ENCODE assay signal across 18 cellular contexts in the genomic region with DNA sequence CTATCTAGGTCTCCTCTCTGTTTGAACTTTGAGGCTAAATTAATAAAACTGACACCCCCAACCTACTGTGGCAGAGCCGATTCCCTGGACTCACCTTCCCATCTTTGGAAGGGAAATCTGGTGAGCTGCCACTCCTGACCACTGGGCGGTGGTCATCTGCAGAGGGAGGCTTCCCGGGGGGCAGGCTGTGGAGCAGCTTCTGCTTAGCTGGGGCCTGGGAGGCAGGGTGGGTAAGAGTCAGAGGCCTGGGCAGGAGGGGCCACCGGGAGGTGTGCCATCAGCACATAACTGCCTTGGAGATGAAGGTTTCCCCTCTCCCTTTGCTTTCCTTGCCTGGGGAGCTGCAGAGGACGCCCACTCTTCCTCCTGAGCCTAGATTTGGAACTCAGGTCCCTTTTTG. TPM values are rescaled to one million over a fixed set of nuclear protein-coding genes. Genes with fewer than 3 reads are reported as not detected.
DNase-seq lines count a peak whose midpoint lies in the region; ATAC-seq and TF ChIP-seq lines count a peak whose summit lies in the region.
"Had no signal": no experiment of that assay in that cellular context is flagged by ENCODE, and none has a peak within 500 bp of the region (broad histone marks: within the 10 kb centered on the region; RNA-seq: fewer than 3 reads in every experiment).

No MANE protein-coding gene starts in this region.

- ATAC-seq in Right ventricle myocardium inferior (no peak), left ventricle myocardium superior (no peak), HG03025 (IDR thresholded peaks at IDR 0.05; ENCODE audit: low FRiP score, unreplicated experiment) (no peak)
- ATAC-seq in CD4-positive, alpha-beta T cell (ENCODE audit: poor library complexity): no peak

- TF ChIP-seq CTCF in VCaP (conservative IDR thresholded peaks at IDR 0.05): peak; percentile 19; the same call in 1 of the 2 replicates
- TF ChIP-seq CTCF in kidney epithelial cell (IDR thresholded peaks at IDR 0.05; ENCODE audit: insufficient read depth, low read length, poor library complexity, severe bottlenecking): peak; percentile 23
- no peak for TF ChIP-seq CTCF in tibial artery (IDR thresholded peaks at IDR 0.05)
- no peak for TF ChIP-seq CTCF in CD4-positive, alpha-beta T cell (IDR thresholded peaks at IDR 0.05)
- TF ChIP-seq CTCF in OCI-LY7 (conservative IDR thresholded peaks at IDR 0.05; ENCODE audit: low read length): no peak

- H3K4me3 Mint-ChIP-seq in CD4-positive, alpha-beta T cell: no peak overlapping the region
- H3K4me3 Mint-ChIP-seq: activated T-helper 1 cell treated with anti-CD3 and anti-CD28 coated beads, Interleukin-12 subunit alpha, Interleukin-12 subunit beta, Interleukin-2, Interleukin-4 antibody, amounts not matched to agents 30 ng/mL and 10 ng/mL and 1 ng/mL, durations not matched to agents 14 hours and 24 hours and 36 hours had no signal

- H2AFZ ChIP-seq in OCI-LY7 (ENCODE audit: low read length): no peak overlapping the region

- POLR2A ChIA-PET in CD4-positive, alpha-beta T cell (lab: Charles Lee): no interaction called here
- POLR2A ChIA-PET in OCI-LY7 (lab: Charles Lee): no interaction called here

- DNase-seq in Right ventricle myocardium inferior (ENCODE audit: missing footprints): peak; percentile 21
- no peak for DNase-seq in left ventricle myocardium superior
- no peak for DNase-seq in kidney epithelial cell (ENCODE audit: low read depth)
- peak; percentile 3 to 51 for DNase-seq in tibial artery
- no peak for DNase-seq in CD4-positive, alpha-beta T cell
- DNase-seq in OCI-LY7 (ENCODE audit: low spot score): no peak
- DNase-seq: activated CD4-positive, alpha-beta T cell treated with anti-CD3 and anti-CD28 coated beads for 1 hour; caudate nucleus; GDM1; kidney glomerular epithelial cell; NCI-H1048; NCI-H524 treated with DMSO at 0.1 percent for 48 hours; nucleus accumbens had no signal

- no peaks in the 10 kb centered on the region for H3K9me2 ChIP-seq in OCI-LY7 (ENCODE audit: insufficient read depth, low read length)

- H3K4me1 Mint-ChIP-seq in CD4-positive, alpha-beta T cell (ENCODE audit: low read depth): peaks cover 6% of the 10 kb centered on the region

- no peaks in the 10 kb centered on the region for H3K79me2 ChIP-seq in OCI-LY7 (ENCODE audit: insufficient read depth, low read depth, low read length)

- CTCF ChIA-PET in CD4-positive, alpha-beta T cell (lab: Charles Lee): no interaction called here
- CTCF ChIA-PET in OCI-LY7 (lab: Charles Lee; ENCODE audit: unreplicated experiment): interaction anchor here (0.6 kb wide), 1 partner anchor 397 kb away, joined by 3 read pairs; no protein-coding TSS in a partner anchor

- no peaks in the 10 kb centered on the region for H3K9me3 Mint-ChIP-seq in CD4-positive, alpha-beta T cell
- H3K9me3 Mint-ChIP-seq: activated T-helper 1 cell treated with anti-CD3 and anti-CD28 coated beads, Interleukin-12 subunit alpha, Interleukin-12 subunit beta, Interleukin-2, Interleukin-4 antibody, amounts not matched to agents 30 ng/mL and 10 ng/mL and 1 ng/mL, durations not matched to agents 14 hours and 24 hours and 36 hours had no signal

- peaks cover 47% of the 10 kb centered on the region for H3K27me3 Mint-ChIP-seq in CD4-positive, alpha-beta T cell

- BruUV-seq in OCI-LY7 (replicated peaks; lab: Mats Ljungman, UMichigan): no TSS peak

- H3K4me2 ChIP-seq in OCI-LY7 (ENCODE audit: low read length): no peak overlapping the region

- H3K9me3 ChIP-seq in tibial artery (no peaks in the 10 kb centered on the region), OCI-LY7 (ENCODE audit: low read length) (no peaks in the 10 kb centered on the region)
- H3K9me3 ChIP-seq in CD4-positive, alpha-beta T cell (ENCODE audit: control insufficient read depth, low read length): no peaks in the 10 kb centered on the region
- H3K9me3 ChIP-seq: BLaER1 treated with 17β-estradiol and CSF1 and Interleukin-3, amounts not matched to agents 10 nM and 100 nM had no signal

- H3K27ac Mint-ChIP-seq in CD4-positive, alpha-beta T cell: no peak overlapping the region
- H3K27ac Mint-ChIP-seq: activated T-helper 1 cell treated with anti-CD3 and anti-CD28 coated beads, Interleukin-12 subunit alpha, Interleukin-12 subunit beta, Interleukin-2, Interleukin-4 antibody, amounts not matched to agents 30 ng/mL and 10 ng/mL and 1 ng/mL, durations not matched to agents 14 hours and 24 hours and 36 hours had no signal

- no peaks in the 10 kb centered on the region for H3K36me3 ChIP-seq in kidney epithelial cell (ENCODE audit: control insufficient read depth, insufficient read depth, low read length)
- H3K36me3 ChIP-seq in tibial artery: no peaks in the 10 kb centered on the region
- H3K36me3 ChIP-seq in OCI-LY7 (ENCODE audit: insufficient read depth, low read length): no peaks in the 10 kb centered on the region

- H3K4me3 ChIP-seq in kidney epithelial cell (ENCODE audit: low read depth, low read length): no peak overlapping the region
- no peak overlapping the region for H3K4me3 ChIP-seq in tibial artery
- H3K4me3 ChIP-seq in OCI-LY7 (ENCODE audit: low read depth, low read length, poor library complexity, severe bottlenecking): no peak overlapping the region
- H3K4me3 ChIP-seq: BLaER1 treated with 17β-estradiol and CSF1 and Interleukin-3, amounts not matched to agents 10 nM and 100 nM; SK-N-MC had no signal

- no peaks in the 10 kb centered on the region for H4K20me1 ChIP-seq in OCI-LY7 (ENCODE audit: insufficient read depth, low read length)

- H3K27me3 ChIP-seq in kidney epithelial cell (ENCODE audit: control insufficient read depth, insufficient read depth, low read length) (peaks cover 65% of the 10 kb centered on the region), tibial artery (peaks cover 0 to 75% of the 10 kb centered on the region in 2 donors)
- H3K27me3 ChIP-seq in CD4-positive, alpha-beta T cell (ENCODE audit: control insufficient read depth, insufficient read depth, low read length): peaks cover 55% of the 10 kb centered on the region

- no peaks in the 10 kb centered on the region for H3K36me3 Mint-ChIP-seq in CD4-positive, alpha-beta T cell (ENCODE audit: low read depth)

- peaks cover 0 to 26% (median 21%) of the 10 kb centered on the region in 4 donors for H3K4me1 ChIP-seq in tibial artery
- peaks cover 8% of the 10 kb centered on the region for H3K4me1 ChIP-seq in OCI-LY7 (ENCODE audit: insufficient read depth, low read length, poor library complexity, severe bottlenecking)

- H3K27ac ChIP-seq in VCaP (no peak overlapping the region), tibial artery (no peak overlapping the region), OCI-LY7 (ENCODE audit: low read depth, low read length, poor library complexity, severe bottlenecking) (no peak overlapping the region)
- H3K27ac ChIP-seq in CD4-positive, alpha-beta T cell (ENCODE audit: low read depth, low read length): no peak overlapping the region
- H3K27ac ChIP-seq: BLaER1 treated with 17β-estradiol and CSF1 and Interleukin-3, amounts not matched to agents 10 nM and 100 nM; SK-N-MC had no signal

- intact Hi-C loops in Right ventricle myocardium inferior (cut with DNase I) (loop anchor here (5.0 kb wide), 2 partner anchors 399 to 509 kb away; no protein-coding TSS in a partner anchor), left ventricle myocardium superior (cut with micrococcal nuclease) (loop anchor here (10.0 kb wide), 2 partner anchors 216 to 396 kb away; no protein-coding TSS in a partner anchor), tibial artery (cut with DNase I; ENCODE audit: low total_unique reads) (loop anchor here (5.0 kb wide), 2 partner anchors 209 to 514 kb away; no protein-coding TSS in a partner anchor), OCI-LY7 (cut with micrococcal nuclease; ENCODE audit: unreplicated experiment) (no loop called here)
- intact Hi-C loops in CD4-positive, alpha-beta T cell (cut with DNase I, micrococcal nuclease): loop anchor here in 1 of 2 experiments (5.0 to 10.0 kb wide), 2 partner anchors 514 to 596 kb away; partner anchors contain the start of genes CHRND and PRSS56

RNA-seq across cellular contexts. Expression of gene NPPC, which starts 2.3 kb away (rescaled TPM):
- 16.1 TPM for total RNA-seq in Right ventricle myocardium inferior
- 7.2 TPM for total RNA-seq in left ventricle myocardium superior
- total RNA-seq in kidney epithelial cell: not detected in 2 replicates
- under 1 TPM in 1 of 2 experiments, not detected in 1; 0.34 TPM for total RNA-seq in CD4-positive, alpha-beta T cell
- total RNA-seq in OCI-LY7 (2014; rRNA removed; shearing (Covaris generic)): not detected in 2 replicates
- not detected in 2 replicates for total RNA-seq in OCI-LY7 (2022)

RNA-seq across cellular contexts. Expression of gene DIS3L2, which starts 33.0 kb away (rescaled TPM):
- total RNA-seq in Right ventricle myocardium inferior (16.9 TPM), left ventricle myocardium superior (19.6 TPM), kidney epithelial cell (25.2 and 31.7 TPM in 2 replicates), OCI-LY7 (2022) (20.2 and 21.9 TPM in 2 replicates)
- total RNA-seq in CD4-positive, alpha-beta T cell: 10 to 100 TPM; 59.8 to 62.9 TPM
- 20.6 and 20.7 TPM in 2 replicates for total RNA-seq in OCI-LY7 (2014; rRNA removed; shearing (Covaris generic))

Comparison
In these comparisons a context has a peak if more than half of its experiments do, and no peak if none do; other contexts are left out.
1. DNase-seq: peak in Right ventricle myocardium inferior (single experiment) and tibial artery (2 of 2); none in left ventricle myocardium superior (single experiment), kidney epithelial cell (single experiment), CD4-positive, alpha-beta T cell (0 of 10) and OCI-LY7 (single experiment).
2. CTCF ChIP-seq: peak in VCaP (single experiment) and kidney epithelial cell (single experiment); none in tibial artery (0 of 2), CD4-positive, alpha-beta T cell (single experiment) and OCI-LY7 (single experiment).